Comparison of ENCODE assay signal across 16 cellular contexts in the genomic region with DNA sequence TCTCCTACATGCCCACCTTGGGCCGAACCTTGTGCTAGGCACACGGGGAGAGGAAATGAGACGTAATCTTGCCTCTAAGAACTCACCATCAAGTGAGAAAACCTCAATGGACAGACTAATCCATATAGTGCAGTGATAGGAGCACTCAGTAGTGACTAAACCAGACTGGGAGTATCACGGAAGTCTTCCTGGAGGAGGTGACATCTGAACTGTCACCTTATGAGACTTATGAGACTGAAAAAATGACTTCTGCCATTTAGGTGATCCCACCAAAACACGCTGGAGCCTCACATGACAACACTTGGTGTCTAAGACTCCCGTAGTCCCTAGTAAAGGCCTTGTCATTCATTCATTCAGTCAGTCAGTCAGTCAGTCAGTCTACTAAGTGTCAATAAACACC.
"Had no signal": no experiment of that assay in that cellular context is flagged by ENCODE, and none has a peak within 500 bp of the region (broad histone marks: within the 10 kb centered on the region; RNA-seq: fewer than 3 reads in every experiment).

No MANE protein-coding gene starts in this region.

- H3K36me3 Mint-ChIP-seq: activated naive CD8-positive, alpha-beta T cell; naive thymus-derived CD4-positive, alpha-beta T cell; stimulated activated memory B cell treated with anti-CD40 and anti-IgM and Interleukin-4, amounts not matched to agents 10 μg/mL and 1 μg/mL and 100 μg/mL, for 72 hours had no signal

- H3K27me3 Mint-ChIP-seq: activated CD4-positive, alpha-beta memory T cell treated with anti-CD3 and anti-CD28 coated beads, Interleukin-2, amount 10 ng/mL, durations not matched to agents 7 days and 5 days; activated CD4-positive, alpha-beta T cell treated with anti-CD3 and anti-CD28 coated beads for 36 hours; stimulated activated memory B cell treated with anti-CD40 and anti-IgM and Interleukin-4, amounts not matched to agents 10 μg/mL and 1 μg/mL and 100 μg/mL, for 72 hours had no signal

- H3K27ac Mint-ChIP-seq: activated CD4-positive, alpha-beta memory T cell treated with anti-CD3 and anti-CD28 coated beads, Interleukin-2, amount 10 ng/mL, durations not matched to agents 7 days and 5 days; activated CD4-positive, alpha-beta T cell treated with anti-CD3 and anti-CD28 coated beads for 36 hours; activated naive CD8-positive, alpha-beta T cell; naive thymus-derived CD4-positive, alpha-beta T cell; stimulated activated memory B cell treated with anti-CD40 and anti-IgM and Interleukin-4, amounts not matched to agents 10 μg/mL and 1 μg/mL and 100 μg/mL, for 72 hours; T-helper 2 cell treated with Interferon-gamma antibody and Interleukin-4, amounts not matched to agents 5 μg/mL and 100 μg/mL, for 36 hours had no signal

- H3K4me1 ChIP-seq: Peyer's patch had no signal

- H3K27me3 ChIP-seq: Peyer's patch had no signal

- H3K4me1 Mint-ChIP-seq: stimulated activated memory B cell treated with anti-CD40 and anti-IgM and Interleukin-4, amounts not matched to agents 10 μg/mL and 1 μg/mL and 100 μg/mL, for 72 hours had no signal

- H3K4me3 Mint-ChIP-seq: activated CD4-positive, alpha-beta memory T cell treated with anti-CD3 and anti-CD28 coated beads, Interleukin-2, amount 10 ng/mL, durations not matched to agents 7 days and 5 days; activated CD4-positive, alpha-beta T cell treated with anti-CD3 and anti-CD28 coated beads for 36 hours; activated naive CD8-positive, alpha-beta T cell; naive thymus-derived CD4-positive, alpha-beta T cell; stimulated activated memory B cell treated with anti-CD40 and anti-IgM and Interleukin-4, amounts not matched to agents 10 μg/mL and 1 μg/mL and 100 μg/mL, for 72 hours; T-helper 2 cell treated with Interferon-gamma antibody and Interleukin-4, amounts not matched to agents 5 μg/mL and 100 μg/mL, for 36 hours had no signal

- ATAC-seq: activated CD4-positive, alpha-beta T cell treated with anti-CD3 and anti-CD28 coated beads for 36 hours; naive thymus-derived CD4-positive, alpha-beta T cell; stimulated activated memory B cell treated with anti-CD40 and anti-IgM and Interleukin-4, amounts not matched to agents 10 μg/mL and 1 μg/mL and 100 μg/mL, for 72 hours had no signal

- FAIRE-seq: islet of Langerhans had no signal

- H3K9me3 Mint-ChIP-seq: activated CD4-positive, alpha-beta memory T cell treated with anti-CD3 and anti-CD28 coated beads, Interleukin-2, amount 10 ng/mL, durations not matched to agents 7 days and 5 days; T-helper 2 cell treated with Interferon-gamma antibody and Interleukin-4, amounts not matched to agents 5 μg/mL and 100 μg/mL, for 36 hours had no signal

- H3K27ac ChIP-seq: VCaP had no signal

- H3K9me3 ChIP-seq: Peyer's patch had no signal

- DNase-seq: activated CD4-positive, alpha-beta memory T cell treated with anti-CD3 and anti-CD28 coated beads, Interleukin-2, amount 10 ng/mL, durations not matched to agents 7 days and 5 days; activated CD4-positive, alpha-beta T cell treated with anti-CD3 and anti-CD28 coated beads for 36 hours; activated gamma-delta T cell; activated T-cell treated with anti-CD3 and anti-CD28 coated beads, Interleukin-2, amount 50 U/mL, for 48 hours; aorta; effector CD8-positive, alpha-beta T cell; erythroblast; naive thymus-derived CD4-positive, alpha-beta T cell; SIG-M5 had no signal

- H3K4me3 ChIP-seq: coronary artery, Peyer's patch had no signal

- H3K36me3 ChIP-seq: Peyer's patch had no signal
